ENCODE assay signal across 1 cellular context in the genomic region with DNA sequence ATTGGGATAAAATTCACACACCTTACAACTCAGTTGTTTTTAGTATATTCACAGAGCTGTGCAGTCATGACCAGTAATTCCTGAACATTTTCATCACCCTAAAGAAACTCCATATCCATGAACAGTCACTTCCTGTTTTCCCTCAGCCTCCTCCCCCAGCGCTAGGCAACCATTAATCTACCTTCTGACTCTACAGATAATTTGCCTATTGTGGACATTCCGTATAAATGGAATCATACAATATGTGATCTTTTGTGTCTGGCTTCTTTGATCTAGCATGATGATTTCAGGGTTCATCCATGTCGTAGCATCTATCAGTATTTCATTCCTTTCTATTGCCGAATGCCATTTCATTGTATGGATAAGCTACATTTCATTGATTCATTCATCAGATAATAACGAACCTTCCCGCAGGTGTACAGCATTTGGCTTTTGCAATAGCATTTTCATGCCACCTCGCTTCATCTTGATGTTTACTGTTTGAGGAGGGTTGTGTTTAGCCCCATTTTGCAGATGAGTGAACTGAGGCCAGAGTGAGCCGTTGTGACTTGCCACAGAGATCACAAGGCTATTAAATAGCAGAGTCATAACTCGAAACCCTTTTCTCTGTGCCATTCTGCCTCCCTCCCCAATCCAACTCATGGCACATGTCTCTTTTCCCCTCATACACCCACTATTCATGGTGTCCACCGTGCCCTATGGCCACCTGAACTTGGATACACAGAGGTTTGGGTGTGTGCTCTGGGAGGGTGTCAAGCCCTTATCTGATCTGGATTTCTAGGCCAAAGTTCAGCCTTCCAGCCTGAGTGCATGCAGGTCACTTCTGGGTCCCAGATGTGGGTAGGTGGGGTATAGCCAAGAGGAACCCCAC.
TF ChIP-seq lines count a peak whose summit lies in the region.

No MANE protein-coding gene starts in this region.

TF ChIP-seq in K562, 482 proteins besides CTCF, POLR2A, EP300 and RAD21 (continued from another document):
- TF ChIP-seq ZNF644 (tag; IDR thresholded peaks at IDR 0.05; ENCODE audit: low read depth) (no peak), SRSF7 (optimal IDR thresholded peaks at IDR 0.05; ENCODE audit: low read depth, low read length) (no peak), ZNF274 (IDR thresholded peaks at IDR 0.05; ENCODE audit: borderline replicate concordance, low read depth, low read length) (no peak), NFATC3 (IDR thresholded peaks at IDR 0.05) (no peak), ATF6 (CRISPR knock-in tag; IDR thresholded peaks at IDR 0.05) (no peak), NONO (IDR thresholded peaks at IDR 0.05; ENCODE audit: low read depth in 2 of 2, low read length in 1 of 2) (no peak), C11orf30 (IDR thresholded peaks at IDR 0.05; ENCODE audit: low read depth) (no peak), FOXA1 (IDR thresholded peaks at IDR 0.05; ENCODE audit: borderline replicate concordance) (no peak), SIN3A (IDR thresholded peaks at IDR 0.05; ENCODE audit: borderline replicate concordance in 2 of 2, control insufficient read depth in 1 of 2, low read depth in 2 of 2, low read length in 2 of 2) (no peak), RNF2 (IDR thresholded peaks at IDR 0.05) (no peak), PTRF (tag; IDR thresholded peaks at IDR 0.05) (no peak), PHTF2 (CRISPR knock-in tag; IDR thresholded peaks at IDR 0.05) (no peak), BCOR (IDR thresholded peaks at IDR 0.05) (peak; percentile 96), MEF2A (IDR thresholded peaks at IDR 0.05; ENCODE audit: control insufficient read depth, low read depth, low read length) (no peak), ZNF79 (CRISPR knock-in tag; IDR thresholded peaks at IDR 0.05; ENCODE audit: low read depth) (no peak), NCOA2 (IDR thresholded peaks at IDR 0.05; ENCODE audit: partially characterized antibody in 2 of 2) (no peak), ZNF232 (CRISPR knock-in tag; IDR thresholded peaks at IDR 0.05) (no peak), TCF7 (IDR thresholded peaks at IDR 0.05; ENCODE audit: borderline replicate concordance) (no peak), KLF1 (tag; IDR thresholded peaks at IDR 0.05) (no peak), MBD2 (IDR thresholded peaks at IDR 0.05; ENCODE audit: borderline replicate concordance, low read depth) (no peak), ZNF143 (CRISPR knock-in tag; IDR thresholded peaks at IDR 0.05) (no peak), THRB (CRISPR knock-in tag; conservative IDR thresholded peaks at IDR 0.05) (no peak), ZNF263 (CRISPR knock-in tag; IDR thresholded peaks at IDR 0.05; ENCODE audit: borderline replicate concordance) (no peak), ADNP (tag; IDR thresholded peaks at IDR 0.05) (peak; percentile 91), CBX1 (IDR thresholded peaks at IDR 0.05; ENCODE audit: low read depth) (peak; percentile 19; the same call in 1 of the 2 replicates), PYGO2 (tag; IDR thresholded peaks at IDR 0.05) (no peak), ZNF174 (CRISPR knock-in tag; IDR thresholded peaks at IDR 0.05) (no peak), CHCHD3 (CRISPR knock-in tag; IDR thresholded peaks at IDR 0.05) (no peak), MAFG (tag; conservative IDR thresholded peaks at IDR 0.05) (no peak), SRSF3 (IDR thresholded peaks at IDR 0.05; ENCODE audit: insufficient read depth, low read length) (no peak)
- TF ChIP-seq, protein P1, sequence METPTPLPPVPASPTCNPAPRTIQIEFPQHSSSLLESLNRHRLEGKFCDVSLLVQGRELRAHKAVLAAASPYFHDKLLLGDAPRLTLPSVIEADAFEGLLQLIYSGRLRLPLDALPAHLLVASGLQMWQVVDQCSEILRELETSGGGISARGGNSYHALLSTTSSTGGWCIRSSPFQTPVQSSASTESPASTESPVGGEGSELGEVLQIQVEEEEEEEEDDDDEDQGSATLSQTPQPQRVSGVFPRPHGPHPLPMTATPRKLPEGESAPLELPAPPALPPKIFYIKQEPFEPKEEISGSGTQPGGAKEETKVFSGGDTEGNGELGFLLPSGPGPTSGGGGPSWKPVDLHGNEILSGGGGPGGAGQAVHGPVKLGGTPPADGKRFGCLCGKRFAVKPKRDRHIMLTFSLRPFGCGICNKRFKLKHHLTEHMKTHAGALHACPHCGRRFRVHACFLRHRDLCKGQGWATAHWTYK (CRISPR knock-in tag; IDR thresholded peaks at IDR 0.05): no peak
- TF ChIP-seq, protein P2, sequence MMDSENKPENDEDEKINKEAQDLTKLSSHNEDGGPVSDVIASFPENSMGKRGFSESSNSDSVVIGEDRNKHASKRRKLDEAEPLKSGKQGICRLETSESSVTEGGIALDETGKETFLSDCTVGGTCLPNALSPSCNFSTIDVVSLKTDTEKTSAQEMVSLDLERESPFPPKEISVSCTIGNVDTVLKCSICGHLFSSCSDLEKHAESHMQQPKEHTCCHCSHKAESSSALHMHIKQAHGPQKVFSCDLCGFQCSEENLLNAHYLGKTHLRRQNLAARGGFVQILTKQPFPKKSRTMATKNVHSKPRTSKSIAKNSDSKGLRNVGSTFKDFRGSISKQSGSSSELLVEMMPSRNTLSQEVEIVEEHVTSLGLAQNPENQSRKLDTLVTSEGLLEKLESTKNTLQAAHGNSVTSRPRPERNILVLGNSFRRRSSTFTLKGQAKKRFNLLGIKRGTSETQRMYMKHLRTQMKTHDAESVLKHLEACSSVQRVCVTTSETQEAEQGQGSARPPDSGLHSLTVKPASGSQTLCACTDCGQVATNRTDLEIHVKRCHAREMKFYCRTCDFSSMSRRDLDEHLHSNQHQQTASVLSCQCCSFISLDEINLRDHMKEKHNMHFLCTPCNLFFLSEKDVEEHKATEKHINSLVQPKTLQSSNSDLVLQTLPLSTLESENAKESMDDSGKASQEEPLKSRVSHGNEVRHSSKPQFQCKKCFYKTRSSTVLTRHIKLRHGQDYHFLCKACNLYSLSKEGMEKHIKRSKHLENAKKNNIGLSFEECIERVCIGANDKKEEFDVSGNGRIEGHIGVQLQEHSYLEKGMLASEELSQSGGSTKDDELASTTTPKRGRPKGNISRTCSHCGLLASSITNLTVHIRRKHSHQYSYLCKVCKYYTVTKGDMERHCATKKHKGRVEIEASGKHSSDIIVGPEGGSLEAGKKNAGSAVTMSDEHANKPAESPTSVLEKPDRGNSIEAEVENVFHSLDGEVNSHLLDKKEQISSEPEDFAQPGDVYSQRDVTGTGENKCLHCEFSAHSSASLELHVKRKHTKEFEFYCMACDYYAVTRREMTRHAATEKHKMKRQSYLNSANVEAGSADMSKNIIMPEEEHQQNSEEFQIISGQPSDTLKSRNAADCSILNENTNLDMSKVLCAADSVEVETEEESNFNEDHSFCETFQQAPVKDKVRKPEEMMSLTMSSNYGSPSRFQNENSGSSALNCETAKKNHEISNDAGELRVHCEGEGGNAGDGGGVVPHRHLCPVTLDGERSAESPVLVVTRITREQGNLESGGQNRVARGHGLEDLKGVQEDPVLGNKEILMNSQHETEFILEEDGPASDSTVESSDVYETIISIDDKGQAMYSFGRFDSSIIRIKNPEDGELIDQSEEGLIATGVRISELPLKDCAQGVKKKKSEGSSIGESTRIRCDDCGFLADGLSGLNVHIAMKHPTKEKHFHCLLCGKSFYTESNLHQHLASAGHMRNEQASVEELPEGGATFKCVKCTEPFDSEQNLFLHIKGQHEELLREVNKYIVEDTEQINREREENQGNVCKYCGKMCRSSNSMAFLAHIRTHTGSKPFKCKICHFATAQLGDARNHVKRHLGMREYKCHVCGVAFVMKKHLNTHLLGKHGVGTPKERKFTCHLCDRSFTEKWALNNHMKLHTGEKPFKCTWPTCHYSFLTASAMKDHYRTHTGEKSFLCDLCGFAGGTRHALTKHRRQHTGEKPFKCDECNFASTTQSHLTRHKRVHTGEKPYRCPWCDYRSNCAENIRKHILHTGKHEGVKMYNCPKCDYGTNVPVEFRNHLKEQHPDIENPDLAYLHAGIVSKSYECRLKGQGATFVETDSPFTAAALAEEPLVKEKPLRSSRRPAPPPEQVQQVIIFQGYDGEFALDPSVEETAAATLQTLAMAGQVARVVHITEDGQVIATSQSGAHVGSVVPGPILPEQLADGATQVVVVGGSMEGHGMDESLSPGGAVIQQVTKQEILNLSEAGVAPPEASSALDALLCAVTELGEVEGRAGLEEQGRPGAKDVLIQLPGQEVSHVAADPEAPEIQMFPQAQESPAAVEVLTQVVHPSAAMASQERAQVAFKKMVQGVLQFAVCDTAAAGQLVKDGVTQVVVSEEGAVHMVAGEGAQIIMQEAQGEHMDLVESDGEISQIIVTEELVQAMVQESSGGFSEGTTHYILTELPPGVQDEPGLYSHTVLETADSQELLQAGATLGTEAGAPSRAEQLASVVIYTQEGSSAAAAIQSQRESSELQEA (IDR thresholded peaks at IDR 0.05; ENCODE audit: low read depth): no peak
- TF ChIP-seq, protein P3, sequence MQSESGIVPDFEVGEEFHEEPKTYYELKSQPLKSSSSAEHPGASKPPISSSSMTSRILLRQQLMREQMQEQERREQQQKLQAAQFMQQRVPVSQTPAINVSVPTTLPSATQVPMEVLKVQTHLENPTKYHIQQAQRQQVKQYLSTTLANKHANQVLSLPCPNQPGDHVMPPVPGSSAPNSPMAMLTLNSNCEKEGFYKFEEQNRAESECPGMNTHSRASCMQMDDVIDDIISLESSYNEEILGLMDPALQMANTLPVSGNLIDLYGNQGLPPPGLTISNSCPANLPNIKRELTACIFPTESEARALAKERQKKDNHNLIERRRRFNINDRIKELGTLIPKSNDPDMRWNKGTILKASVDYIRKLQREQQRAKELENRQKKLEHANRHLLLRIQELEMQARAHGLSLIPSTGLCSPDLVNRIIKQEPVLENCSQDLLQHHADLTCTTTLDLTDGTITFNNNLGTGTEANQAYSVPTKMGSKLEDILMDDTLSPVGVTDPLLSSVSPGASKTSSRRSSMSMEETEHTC (IDR thresholded peaks at IDR 0.05): no peak
